ENCODE assay signal across 15 cellular contexts in the genomic region with DNA sequence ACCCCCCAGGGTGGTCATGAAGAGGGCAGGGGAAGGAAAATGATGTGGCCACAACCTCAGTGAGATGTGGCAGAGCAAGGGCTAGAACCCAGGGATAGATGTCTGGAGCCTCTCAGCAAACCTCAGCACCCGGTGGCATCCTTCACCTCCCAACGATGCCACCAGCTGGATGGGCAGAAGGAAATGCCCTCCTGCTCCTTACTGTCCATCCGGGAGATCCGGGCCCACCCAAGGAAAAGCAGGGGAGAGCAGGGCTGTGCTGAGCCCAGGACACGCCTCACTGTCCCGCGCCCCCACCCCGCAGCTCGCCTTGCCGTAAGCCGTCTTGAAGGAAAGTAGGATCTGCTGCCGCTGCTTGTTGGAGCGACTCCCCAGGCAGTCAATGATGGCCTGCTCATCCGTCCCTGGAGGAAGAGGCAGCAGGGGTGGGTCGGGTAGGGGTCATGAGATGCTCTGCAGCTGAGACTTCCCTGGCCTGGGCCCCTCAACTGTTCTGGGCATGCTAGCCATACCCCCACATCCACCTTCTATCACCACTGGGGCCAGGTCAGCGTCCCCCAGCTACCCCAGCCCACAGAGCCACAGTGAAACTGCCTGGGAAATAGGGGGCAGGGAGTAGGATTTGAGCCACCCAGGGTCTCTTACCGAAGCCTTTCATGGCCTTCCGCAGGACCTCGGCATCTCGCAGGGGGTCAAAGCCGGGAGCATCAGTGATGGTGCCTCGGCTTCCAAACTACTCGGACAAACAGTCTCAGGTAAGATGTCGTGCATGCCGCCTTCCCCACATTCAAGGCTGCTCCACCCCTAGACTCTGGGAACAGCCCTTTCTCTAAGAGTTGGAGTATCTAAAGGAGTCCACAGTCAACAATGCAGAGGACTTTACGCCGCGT. TPM values are rescaled to one million over a fixed set of nuclear protein-coding genes. Genes with fewer than 3 reads are reported as not detected.
A peak's percentile ranks its signal among the peaks of the same experiment; 100 is the strongest.
DNase-seq lines count a peak whose midpoint lies in the region; ATAC-seq and TF ChIP-seq lines count a peak whose summit lies in the region.
"Had no signal": no experiment of that assay in that cellular context is flagged by ENCODE, and none has a peak within 500 bp of the region (broad histone marks: within the 10 kb centered on the region; RNA-seq: fewer than 3 reads in every experiment).

No MANE protein-coding gene starts in this region.

- H3K4me1 ChIP-seq in neuronal stem cell (ENCODE audit: control insufficient read depth in 2 of 2, insufficient read depth in 1 of 2, low read depth in 1 of 2, low read length in 2 of 2) (peaks cover 0 to 6% of the 10 kb centered on the region in 2 donors), upper lobe of left lung (peaks cover 28 to 64% (median 39%) of the 10 kb centered on the region in 4 donors)

- no peak overlapping the region for H3K4ac ChIP-seq in neuronal stem cell (ENCODE audit: low read length)

- H3K4me1 Mint-ChIP-seq in activated naive CD4-positive, alpha-beta T cell treated with anti-CD3 and anti-CD28 coated beads for 36 hours (ENCODE audit: low read depth): peaks cover 12% of the 10 kb centered on the region
- H3K4me1 Mint-ChIP-seq in activated naive CD4-positive, alpha-beta T cell treated with anti-CD3 and anti-CD28 coated beads, Interleukin-2, amount 10 ng/mL, durations not matched to agents 7 days and 5 days: no peaks in the 10 kb centered on the region

- H2BK5ac ChIP-seq in neuronal stem cell (ENCODE audit: low read length): no peak overlapping the region

- H2AFZ ChIP-seq in neuronal stem cell (ENCODE audit: low read length): no peak overlapping the region

- H3K9me3 ChIP-seq in neuronal stem cell (replicated peaks in 1 of 2; ENCODE audit: control insufficient read depth in 2 of 2, insufficient read depth in 1 of 2, low read depth in 1 of 2, low read length in 2 of 2): no peaks in the 10 kb centered on the region
- no peaks in the 10 kb centered on the region for H3K9me3 ChIP-seq in upper lobe of left lung
- H3K9me3 ChIP-seq: ovary, testis had no signal

- TF ChIP-seq EP300 in upper lobe of left lung (IDR thresholded peaks at IDR 0.05): no peak

- H3K27ac Mint-ChIP-seq in activated naive CD4-positive, alpha-beta T cell treated with anti-CD3 and anti-CD28 coated beads for 36 hours: peak overlapping the region; percentile 83
- H3K27ac Mint-ChIP-seq in activated naive CD4-positive, alpha-beta T cell treated with anti-CD3 and anti-CD28 coated beads, Interleukin-2, amount 10 ng/mL, durations not matched to agents 7 days and 5 days: no peak overlapping the region

- no peaks in the 10 kb centered on the region for H3K27me3 Mint-ChIP-seq in activated naive CD4-positive, alpha-beta T cell treated with anti-CD3 and anti-CD28 coated beads for 36 hours (ENCODE audit: low read depth)
- no peaks in the 10 kb centered on the region for H3K27me3 Mint-ChIP-seq in activated naive CD4-positive, alpha-beta T cell treated with anti-CD3 and anti-CD28 coated beads, Interleukin-2, amount 10 ng/mL, durations not matched to agents 7 days and 5 days

- H4K8ac ChIP-seq in neuronal stem cell (ENCODE audit: low read depth, low read length): no peak overlapping the region

- H3K4me3 ChIP-seq in dorsolateral prefrontal cortex (no peak overlapping the region), neuronal stem cell (ENCODE audit: low read length in 2 of 2) (no peak overlapping the region), upper lobe of left lung (no peak overlapping the region)
- H3K4me3 ChIP-seq: ovary, testis had no signal

- H3K36me3 ChIP-seq in neuronal stem cell (replicated peaks in 1 of 2; ENCODE audit: control insufficient read depth in 2 of 2, insufficient read depth in 2 of 2, low read length in 2 of 2) (no peaks in the 10 kb centered on the region), upper lobe of left lung (peaks cover 14 to 85% (median 55%) of the 10 kb centered on the region in 4 donors)
- H3K36me3 ChIP-seq: ovary had no signal

- H3K9ac ChIP-seq in neuronal stem cell (ENCODE audit: low read depth, low read length, poor library complexity): no peak overlapping the region

- TF ChIP-seq POLR2A in upper lobe of left lung (IDR thresholded peaks at IDR 0.05): no peak

- intact Hi-C loops in activated naive CD4-positive, alpha-beta T cell treated with anti-CD3 and anti-CD28 coated beads for 36 hours (cut with micrococcal nuclease): no loop called here
- intact Hi-C loops in dorsolateral prefrontal cortex (cut with DNase I): no loop called here

- no peak overlapping the region for H2BK120ac ChIP-seq in neuronal stem cell (ENCODE audit: low read depth, low read length)

- H3K27me3 ChIP-seq in dorsolateral prefrontal cortex: no peaks in the 10 kb centered on the region
- no peaks in the 10 kb centered on the region for H3K27me3 ChIP-seq in neuronal stem cell (ENCODE audit: control insufficient read depth in 3 of 3, insufficient read depth in 3 of 3, low read depth in 1 of 3, low read length in 3 of 3)
- H3K27me3 ChIP-seq in upper lobe of left lung: no peaks in the 10 kb centered on the region
- H3K27me3 ChIP-seq: ovary, testis had no signal

- peaks cover 10% of the 10 kb centered on the region for H3K36me3 Mint-ChIP-seq in activated naive CD4-positive, alpha-beta T cell treated with anti-CD3 and anti-CD28 coated beads for 36 hours (ENCODE audit: low read depth)
- peaks cover 41% of the 10 kb centered on the region for H3K36me3 Mint-ChIP-seq in activated naive CD4-positive, alpha-beta T cell treated with anti-CD3 and anti-CD28 coated beads, Interleukin-2, amount 10 ng/mL, durations not matched to agents 7 days and 5 days

- WGBS in neuronal stem cell (ENCODE audit: extremely low coverage in 2 of 2, insufficient read length in 2 of 2, insufficient replicate concordance in 1 of 2), 2 donors: no CpG with 5 or more reads among the region's 28 CpGs
- WGBS in upper lobe of left lung, 2 donors: 90 to 94% methylated on average over 20 to 28 of the region's 28 CpGs

- H3K27ac ChIP-seq in dorsolateral prefrontal cortex (peak overlapping the region in 39 of 59 donors; percentile 10 to 83 (median 59)), neuronal stem cell (replicated peaks; ENCODE audit: low read length) (no peak overlapping the region), upper lobe of left lung (peak overlapping the region in 3 of 4 donors; percentile 13 to 53 (median 19))
- H3K27ac ChIP-seq: ovary, testis had no signal

- H2BK15ac ChIP-seq in neuronal stem cell (ENCODE audit: low read length): peak overlapping the region; percentile 12

- no peaks in the 10 kb centered on the region for H3K9me3 Mint-ChIP-seq in activated naive CD4-positive, alpha-beta T cell treated with anti-CD3 and anti-CD28 coated beads for 36 hours
- no peaks in the 10 kb centered on the region for H3K9me3 Mint-ChIP-seq in activated naive CD4-positive, alpha-beta T cell treated with anti-CD3 and anti-CD28 coated beads, Interleukin-2, amount 10 ng/mL, durations not matched to agents 7 days and 5 days
- H3K9me3 Mint-ChIP-seq: activated T-cell treated with anti-CD3 and anti-CD28 coated beads, Interleukin-2, amount 50 U/mL, for 4 hours had no signal

- H3K14ac ChIP-seq in neuronal stem cell (ENCODE audit: low read length): peak overlapping the region; percentile 3

- peak overlapping the region; percentile 57 for H3K23ac ChIP-seq in neuronal stem cell (ENCODE audit: low read depth, low read length, poor library complexity)

- H3K4me2 ChIP-seq in neuronal stem cell (ENCODE audit: insufficient read depth, low read length, poor library complexity, severe bottlenecking): no peak overlapping the region

- no peak for ATAC-seq in upper lobe of left lung (ENCODE audit: low FRiP score in 2 of 2)
- no peak for ATAC-seq in HG03095 (IDR thresholded peaks at IDR 0.05; ENCODE audit: unreplicated experiment)
- ATAC-seq: activated T-cell treated with anti-CD3 and anti-CD28 coated beads, Interleukin-2, amount 50 U/mL, for 4 hours; Panc1 had no signal

- no peaks in the 10 kb centered on the region for H3K79me1 ChIP-seq in neuronal stem cell (ENCODE audit: low read depth, low read length)

- H3K18ac ChIP-seq in neuronal stem cell (ENCODE audit: low read length): no peak overlapping the region

- no peak overlapping the region for H2AK5ac ChIP-seq in neuronal stem cell (ENCODE audit: low read depth, low read length)

- no peak for DNase-seq in activated naive CD4-positive, alpha-beta T cell treated with anti-CD3 and anti-CD28 coated beads for 36 hours
- DNase-seq in activated naive CD4-positive, alpha-beta T cell treated with anti-CD3 and anti-CD28 coated beads, Interleukin-2, amount 10 ng/mL, durations not matched to agents 7 days and 5 days: no peak
- peak in 1 of 10 donors; percentile 28 for DNase-seq in dorsolateral prefrontal cortex
- no peak for DNase-seq in neuronal stem cell (ENCODE audit: low spot score)
- peak in 1 of 2 donors; percentile 73 for DNase-seq in upper lobe of left lung
- DNase-seq in T-helper 9 cell: no peak
- DNase-seq in occipital lobe (lab: John Stamatoyannopoulos, UW): no peak
- DNase-seq: activated T-cell treated with anti-CD3 and anti-CD28 coated beads, Interleukin-2, amount 50 U/mL, for 4 hours; cerebellar nuclear complex; NCI-H226; ovary; stimulated activated CD4-positive, alpha-beta T cell treated with anti-CD3 and anti-CD28 coated beads, Interleukin-4, amount 100 ng/mL, for 24 hours; testis had no signal

- CTCF ChIA-PET in activated naive CD4-positive, alpha-beta T cell treated with anti-CD3 and anti-CD28 coated beads for 36 hours (lab: Charles Lee): interaction anchor here (0.6 to 1.4 kb wide), 2 partner anchors 22 to 37 kb away, joined by 3 to 4 read pairs; no protein-coding TSS in a partner anchor
- CTCF ChIA-PET in activated naive CD4-positive, alpha-beta T cell treated with anti-CD3 and anti-CD28 coated beads, Interleukin-2, amount 10 ng/mL, durations not matched to agents 7 days and 5 days (lab: Charles Lee): interaction anchor here (1.3 kb wide), 1 partner anchor 39 kb away, joined by 4 read pairs; the partner anchor contains the start of gene ANXA11

- TF ChIP-seq CTCF in dorsolateral prefrontal cortex (IDR thresholded peaks at IDR 0.05 in 54 of 56, conservative IDR thresholded peaks at IDR 0.05 in 2 of 56; ENCODE audit: low read depth in 1 of 56, partially characterized antibody in 56 of 56) (no peak), upper lobe of left lung (IDR thresholded peaks at IDR 0.05) (no peak)

- H3K4me3 Mint-ChIP-seq in activated naive CD4-positive, alpha-beta T cell treated with anti-CD3 and anti-CD28 coated beads for 36 hours: no peak overlapping the region
- H3K4me3 Mint-ChIP-seq in activated naive CD4-positive, alpha-beta T cell treated with anti-CD3 and anti-CD28 coated beads, Interleukin-2, amount 10 ng/mL, durations not matched to agents 7 days and 5 days: no peak overlapping the region
- H3K4me3 Mint-ChIP-seq: activated T-cell treated with anti-CD3 and anti-CD28 coated beads, Interleukin-2, amount 50 U/mL, for 4 hours had no signal

- no peak overlapping the region for H4K91ac ChIP-seq in neuronal stem cell (ENCODE audit: low read depth, low read length, poor library complexity)

- no peak overlapping the region for H2BK12ac ChIP-seq in neuronal stem cell (ENCODE audit: low read length)

RNA-seq across cellular contexts. Expression of gene PLAC9, which starts 34.3 kb away (rescaled TPM):
- not detected for total RNA-seq in activated naive CD4-positive, alpha-beta T cell treated with anti-CD3 and anti-CD28 coated beads for 36 hours
- total RNA-seq in dorsolateral prefrontal cortex: 10 to 100 TPM in 3 of 120 experiments, 1 to 10 TPM in 115, not detected in 2; 1.1 to 15.2 (median 4.3) TPM
- polyA plus RNA-seq in neuronal stem cell (2013, experiment 1 of 2): 1.3 TPM
- 1.3 TPM for polyA plus RNA-seq in neuronal stem cell (2013, experiment 2 of 2)
- 10 to 100 TPM in 3 of 6 donors, 1 to 10 TPM in 1, not detected in 2; 7.9 to 82.9 (median 26.5) TPM for total RNA-seq in upper lobe of left lung
- total RNA-seq in occipital lobe: 1.6 TPM
- total RNA-seq: activated T-cell treated with anti-CD3 and anti-CD28 coated beads, Interleukin-2, amount 50 U/mL, for 4 hours had no signal

RNA-seq across cellular contexts. Expression of gene ANXA11, which starts 38.5 kb away (rescaled TPM):
- total RNA-seq in activated naive CD4-positive, alpha-beta T cell treated with anti-CD3 and anti-CD28 coated beads for 36 hours: 100 to 1,000 TPM; 142 TPM
- total RNA-seq in dorsolateral prefrontal cortex: 100 to 1,000 TPM in 70 of 120 experiments, 10 to 100 TPM in 50; 47.9 to 162 (median 105) TPM
- polyA plus RNA-seq in neuronal stem cell (2013, experiment 1 of 2): 47.4 TPM
- polyA plus RNA-seq in neuronal stem cell (2013, experiment 2 of 2): 40.6 TPM
- 100 to 1,000 TPM; 108 to 327 (median 194) TPM for total RNA-seq in upper lobe of left lung
- total RNA-seq in occipital lobe: 2.3 TPM

Comparison
In these comparisons a context has a peak if more than half of its experiments do, and no peak if none do; other contexts are left out.
1. RNA of gene ANXA11, which starts 38.5 kb away (total RNA-seq): 108 to 327 TPM in upper lobe of left lung, 142 TPM in activated naive CD4-positive, alpha-beta T cell treated with anti-CD3 and anti-CD28 coated beads for 36 hours and 47.9 to 162 TPM in dorsolateral prefrontal cortex; 2.3 TPM in occipital lobe (single experiment); every median in the first group is over 10 times any median in the second.